ENCODE assay signal across 8 cellular contexts in genomic region chr5:61333351-61334223, GRCh38. TPM values are rescaled to one million over a fixed set of nuclear protein-coding genes. Genes with fewer than 3 reads are reported as not detected.
A peak's percentile ranks its signal among the peaks of the same experiment; 100 is the strongest.
DNase-seq lines count a peak whose midpoint lies in the region; ATAC-seq, FAIRE-seq and TF ChIP-seq lines count a peak whose summit lies in the region.

No MANE protein-coding gene starts in this region.

- DNase-seq in HFF-Myc (ENCODE audit: extremely low read depth, low read depth) = no peak
- DNase-seq in T-helper 17 cell = peak in 2 of 3 donors; percentile 11 to 13
- peak; percentile 30 for DNase-seq in central memory CD4-positive, alpha-beta T cell
- DNase-seq in kidney = peak; percentile 86
- peak; percentile 9 to 17 for DNase-seq in stimulated activated CD4-positive, alpha-beta T cell treated with anti-CD3 and anti-CD28 coated beads, Interleukin-4, amount 100 ng/mL, for 4 hours

- peak overlapping the region; percentile 94 to 99 (median 97) for H3K9ac ChIP-seq in BLaER1 treated with 17β-estradiol and CSF1 and Interleukin-3, amounts not matched to agents 10 nM and 100 nM
- peak overlapping the region; percentile 59 to 78 for H3K9ac ChIP-seq in kidney (ENCODE audit: low read length in 2 of 2)

- H3K36me3 Mint-ChIP-seq in T-helper 17 cell (ENCODE audit: low read depth) = peaks cover 9% of the 10 kb centered on the region

- H3K27me3 Mint-ChIP-seq in T-helper 17 cell = peaks cover 11% of the 10 kb centered on the region

- peaks cover 11 to 27% (median 14%) of the 10 kb centered on the region in 11 experiments for H3K36me3 ChIP-seq in BLaER1 treated with 17β-estradiol and CSF1 and Interleukin-3, amounts not matched to agents 10 nM and 100 nM
- H3K36me3 ChIP-seq in kidney (ENCODE audit: control insufficient read depth in 1 of 2, insufficient read depth in 2 of 2, low read length in 2 of 2) = no peaks in the 10 kb centered on the region

- peak overlapping the region; percentile 81 to 96 (median 91) for H3K4me2 ChIP-seq in BLaER1 treated with 17β-estradiol and CSF1 and Interleukin-3, amounts not matched to agents 10 nM and 100 nM

- peaks cover 44 to 64% (median 62%) of the 10 kb centered on the region in 11 experiments for H4K20me1 ChIP-seq in BLaER1 treated with 17β-estradiol and CSF1 and Interleukin-3, amounts not matched to agents 10 nM and 100 nM

- peaks cover 43% of the 10 kb centered on the region for H3K4me1 Mint-ChIP-seq in T-helper 17 cell

- peaks cover 28 to 49% (median 35%) of the 10 kb centered on the region in 10 experiments for H3K4me1 ChIP-seq in BLaER1 treated with 17β-estradiol and CSF1 and Interleukin-3, amounts not matched to agents 10 nM and 100 nM
- H3K4me1 ChIP-seq in kidney (ENCODE audit: control insufficient read depth in 1 of 2, insufficient read depth in 1 of 2, low read depth in 1 of 2, low read length in 2 of 2) = peaks cover 3 to 9% of the 10 kb centered on the region in 2 donors

- H3K27ac ChIP-seq in BLaER1 treated with 17β-estradiol and CSF1 and Interleukin-3, amounts not matched to agents 10 nM and 100 nM = peak overlapping the region; percentile 89 to 98 (median 93)
- peak overlapping the region; percentile 28 to 67 for H3K27ac ChIP-seq in kidney (ENCODE audit: low read depth in 2 of 2, low read length in 2 of 2)

- peak overlapping the region; percentile 80 for H3K27ac Mint-ChIP-seq in T-helper 17 cell

- TF ChIP-seq CTCF in HFF-Myc (IDR thresholded peaks at IDR 0.05; ENCODE audit: low read depth, low read length, missing control alignments) (no peak), kidney (IDR thresholded peaks at IDR 0.05; ENCODE audit: borderline replicate concordance, extremely low read depth, insufficient read depth) (no peak)

- ATAC-seq in T-helper 17 cell (no peak), HG02798 (IDR thresholded peaks at IDR 0.05; ENCODE audit: poor library complexity, unreplicated experiment) (no peak), GM21737 (IDR thresholded peaks at IDR 0.05; ENCODE audit: unreplicated experiment) (no peak)

- no peak for FAIRE-seq in kidney (lab: Jason Lieb, UNC)

- no peaks in the 10 kb centered on the region for H3K27me3 ChIP-seq in BLaER1 treated with 17β-estradiol and CSF1 and Interleukin-3, amounts not matched to agents 10 nM and 100 nM

- H3K9me3 ChIP-seq in BLaER1 treated with 17β-estradiol and CSF1 and Interleukin-3, amounts not matched to agents 10 nM and 100 nM (replicated peaks in 1 of 11) = peaks cover 7 to 16% (median 12%) of the 10 kb centered on the region in 11 experiments; a peak in 19 of 22 replicates
- no peaks in the 10 kb centered on the region for H3K9me3 ChIP-seq in T-helper 17 cell (ENCODE audit: control insufficient read depth, low read length, poor library complexity, severe bottlenecking)
- no peaks in the 10 kb centered on the region for H3K9me3 ChIP-seq in kidney (ENCODE audit: control insufficient read depth in 1 of 2, low read length in 2 of 2)

- peak overlapping the region; percentile 75 to 99 (median 92) for H3K4me3 ChIP-seq in BLaER1 treated with 17β-estradiol and CSF1 and Interleukin-3, amounts not matched to agents 10 nM and 100 nM
- H3K4me3 ChIP-seq in HFF-Myc (replicated peaks; ENCODE audit: low read depth, low read length) (peak overlapping the region; percentile 72), kidney (ENCODE audit: low read length in 2 of 2) (peak overlapping the region; percentile 66 to 86)

- intact Hi-C loops in kidney (cut with DNase I) = no loop called here

- H3K4me3 Mint-ChIP-seq in T-helper 17 cell = peak overlapping the region; percentile 94

RNA-seq across cellular contexts. Expression of gene ZSWIM6, which starts 1.5 kb away (rescaled TPM):
- 1 to 10 TPM; 6.5 to 8.7 TPM for total RNA-seq in T-helper 17 cell
- 20.3 TPM for total RNA-seq in kidney
- 2.9 TPM for polyA plus RNA-seq in kidney (ENCODE audit: insufficient read depth, low read depth, low replicate concordance)
